Comparison of ENCODE assay signal across 11 cellular contexts in genomic region chr1:114113801-114114750, GRCh38. TPM values are rescaled to one million over a fixed set of nuclear protein-coding genes. Genes with fewer than 3 reads are reported as not detected.
DNase-seq lines count a peak whose midpoint lies in the region; ATAC-seq, FAIRE-seq and TF ChIP-seq lines count a peak whose summit lies in the region.
"Had no signal": no experiment of that assay in that cellular context is flagged by ENCODE, and none has a peak within 500 bp of the region (broad histone marks: within the 10 kb centered on the region; RNA-seq: fewer than 3 reads in every experiment).

No MANE protein-coding gene starts in this region.

- WGBS in pancreas, 2 donors = 67 to 69% methylated on average over 13 of the region's 13 CpGs

- H3K4me1 ChIP-seq in pancreas (no peaks in the 10 kb centered on the region), uterus (no peaks in the 10 kb centered on the region)

- no peaks in the 10 kb centered on the region for H3K27me3 ChIP-seq in pancreas
- H3K27me3 ChIP-seq in uterus = no peaks in the 10 kb centered on the region

- TF ChIP-seq CTCF in pancreas (IDR thresholded peaks at IDR 0.05) = no peak
- no peak for TF ChIP-seq CTCF in uterus (IDR thresholded peaks at IDR 0.05)

- no peak overlapping the region for H3K27ac ChIP-seq in pancreas
- H3K27ac ChIP-seq in uterus = no peak overlapping the region
- H3K27ac ChIP-seq: 22Rv1 had no signal

- no peak for TF ChIP-seq POLR2A in uterus (IDR thresholded peaks at IDR 0.05)

- no peak for FAIRE-seq in pancreas (lab: Jason Lieb, UNC)

- intact Hi-C loops in pancreas (cut with DNase I) = no loop called here
- intact Hi-C loops in uterus (cut with DNase I; ENCODE audit: low total_unique reads) = no loop called here

- peak in 3 of 4 donors; percentile 18 to 86 (median 72) for ATAC-seq in pancreas
- ATAC-seq in HG02840 (IDR thresholded peaks at IDR 0.05; ENCODE audit: low FRiP score, unreplicated experiment) = no peak

- no peak overlapping the region for H3K4me3 ChIP-seq in pancreas
- H3K4me3 ChIP-seq in uterus = no peak overlapping the region

- DNase-seq in DMS53 (lab: John Stamatoyannopoulos, UW) (peak; percentile 23), DMS53 treated with DMSO at 0.1 percent for 48 hours (lab: John Stamatoyannopoulos, UW; ENCODE audit: unreplicated experiment) (no peak), NOMO-1 treated with DMSO at 0.1 percent for 48 hours (lab: John Stamatoyannopoulos, UW; ENCODE audit: unreplicated experiment) (peak; percentile 95), dermis blood vessel endothelial cell (peak; percentile 3), pancreas (peak in 1 of 6 donors; percentile 26), GOT3 (lab: John Stamatoyannopoulos, UW) (no peak), uterus (no peak)
- DNase-seq: foreskin fibroblast, T-helper 2 cell had no signal

- H3K9me3 ChIP-seq in pancreas (no peaks in the 10 kb centered on the region), uterus (no peaks in the 10 kb centered on the region)

- H3K36me3 ChIP-seq in pancreas (no peaks in the 10 kb centered on the region), uterus (no peaks in the 10 kb centered on the region)

RNA-seq across cellular contexts. Expression of gene SYT6, which starts 39.6 kb away (rescaled TPM):
- total RNA-seq in dermis blood vessel endothelial cell = not detected in 2 replicates
- 1 to 10 TPM in 5 of 6 donors, under 1 TPM in 1; 0.81 to 3.9 (median 2.9) TPM for total RNA-seq in pancreas
- polyA plus RNA-seq in pancreas = 1 to 10 TPM; 1.2 to 5.2 TPM
- total RNA-seq in uterus = under 1 TPM in 2 of 4 donors, not detected in 2; 0.29 to 0.55 TPM

Comparison
In these comparisons a context has a peak if more than half of its experiments do, and no peak if none do; other contexts are left out.
1. DNase-seq: peak in DMS53 (single experiment), NOMO-1 treated with DMSO at 0.1 percent for 48 hours (single experiment) and dermis blood vessel endothelial cell (single experiment); none in DMS53 treated with DMSO at 0.1 percent for 48 hours (single experiment), GOT3 (single experiment) and uterus (0 of 2).